Comparison of ENCODE assay signal across 9 cellular contexts in the genomic region with DNA sequence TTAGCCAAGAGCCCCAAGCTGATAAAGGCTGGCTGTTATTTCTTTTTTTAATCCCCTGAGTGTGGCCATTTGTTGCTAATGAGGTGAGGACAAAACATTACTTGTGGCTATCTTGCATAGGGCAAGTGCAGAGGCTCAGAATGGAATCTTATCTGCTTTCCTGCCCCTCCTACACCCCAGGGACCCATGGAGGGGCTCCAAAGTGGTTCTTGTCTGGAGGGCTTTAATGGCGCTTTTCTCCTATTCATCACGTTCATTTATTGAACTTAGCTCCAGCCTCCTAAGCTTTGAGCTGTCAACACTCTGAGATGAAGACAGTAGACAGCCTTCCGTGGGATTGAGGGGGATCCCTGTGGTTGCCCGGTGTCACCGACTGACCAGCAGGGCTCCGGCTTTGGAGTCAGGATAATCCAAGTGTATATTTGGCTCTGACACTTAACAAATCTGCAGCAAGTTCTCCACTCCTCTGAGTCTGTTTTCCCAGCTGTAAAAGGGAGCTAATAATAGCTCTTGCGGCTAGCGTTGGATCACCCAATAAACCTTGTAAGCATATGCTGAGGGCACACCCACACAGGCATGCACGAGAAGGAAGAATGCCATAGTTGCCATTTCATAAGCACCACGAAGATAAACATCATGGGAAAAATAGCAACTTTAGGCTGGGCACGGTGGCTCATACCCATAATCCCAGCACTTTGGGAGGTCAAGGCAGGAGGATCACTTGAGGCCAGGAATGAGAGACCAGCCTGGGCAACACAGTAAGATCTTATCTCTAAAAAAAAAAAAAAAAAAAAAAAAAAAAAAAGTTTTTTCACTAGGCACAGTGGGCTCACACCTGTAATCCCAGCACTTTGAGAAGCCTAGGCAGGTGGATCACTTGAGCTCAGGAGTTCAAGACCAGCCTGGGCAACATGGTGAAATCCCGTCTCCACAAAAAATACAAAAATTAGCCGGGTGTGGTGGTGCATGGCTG. TPM values are rescaled to one million over a fixed set of nuclear protein-coding genes. Genes with fewer than 3 reads are reported as not detected.
DNase-seq lines count a peak whose midpoint lies in the region; ATAC-seq and TF ChIP-seq lines count a peak whose summit lies in the region.
"Had no signal": no experiment of that assay in that cellular context is flagged by ENCODE, and none has a peak within 500 bp of the region (broad histone marks: within the 10 kb centered on the region; RNA-seq: fewer than 3 reads in every experiment).

No MANE protein-coding gene starts in this region.

- ATAC-seq in left cardiac atrium (peak; percentile 87 to 91), HG02759 (IDR thresholded peaks at IDR 0.05; ENCODE audit: unreplicated experiment) (no peak)

- H3K4me3 ChIP-seq in SK-N-MC, result peak overlapping the region; percentile 14
- peak overlapping the region in 1 of 2 donors; percentile 21 for H3K4me3 ChIP-seq in tibial artery

- H3K36me3 ChIP-seq in SK-N-MC (ENCODE audit: insufficient read depth, low read length) (no peaks in the 10 kb centered on the region), tibial artery (peaks cover 9 to 33% (median 20%) of the 10 kb centered on the region in 3 donors)

- no peak overlapping the region for H3K27ac ChIP-seq in SK-N-MC
- H3K27ac ChIP-seq in tibial artery, result peak overlapping the region; percentile 74 to 97

- peaks cover 3 to 99% (median 62%) of the 10 kb centered on the region in 4 donors for H3K4me1 ChIP-seq in tibial artery

- peak; percentile 39 for DNase-seq in DMS153 (lab: John Stamatoyannopoulos, UW)
- DNase-seq in DMS153 treated with DMSO at 0.1 percent for 48 hours (lab: John Stamatoyannopoulos, UW; ENCODE audit: unreplicated experiment), result no peak
- DNase-seq in SK-N-MC (ENCODE audit: low read depth, low spot score), result peak; percentile 0
- DNase-seq in left cardiac atrium, result peak; percentile 42
- DNase-seq in tibial artery, result peak; percentile 67 to 86
- no peak for DNase-seq in hypothalamus (lab: John Stamatoyannopoulos, UW)
- no peak for DNase-seq in HPDE6-E6E7 (ENCODE audit: extremely low spot score)

- H3K9ac ChIP-seq in SK-N-MC (ENCODE audit: insufficient read length), result no peak overlapping the region

- peak; percentile 24 to 30 for TF ChIP-seq CTCF in tibial artery (IDR thresholded peaks at IDR 0.05)

- intact Hi-C loops in left cardiac atrium (cut with DNase I) (no loop called here), tibial artery (cut with DNase I; ENCODE audit: low total_unique reads) (no loop called here)

- H3K9me3 ChIP-seq in SK-N-MC (ENCODE audit: low read depth, low read length) (no peaks in the 10 kb centered on the region), tibial artery (no peaks in the 10 kb centered on the region)

- H3K27me3 ChIP-seq in tibial artery, result no peaks in the 10 kb centered on the region

RNA-seq across cellular contexts. Expression of gene MYH11, which starts 44.8 kb away (rescaled TPM):
- 10 to 100 TPM; 64.7 to 75.8 TPM for total RNA-seq in left cardiac atrium
- total RNA-seq: A673 had no signal

Comparison
In these comparisons a context has a peak if more than half of its experiments do, and no peak if none do; other contexts are left out.
1. DNase-seq: peak in DMS153 (single experiment), SK-N-MC (single experiment), left cardiac atrium (single experiment) and tibial artery (2 of 2); none in DMS153 treated with DMSO at 0.1 percent for 48 hours (single experiment), hypothalamus (0 of 51) and HPDE6-E6E7 (single experiment).